Comparison of ENCODE assay signal across 1 cellular context in the genomic region with DNA sequence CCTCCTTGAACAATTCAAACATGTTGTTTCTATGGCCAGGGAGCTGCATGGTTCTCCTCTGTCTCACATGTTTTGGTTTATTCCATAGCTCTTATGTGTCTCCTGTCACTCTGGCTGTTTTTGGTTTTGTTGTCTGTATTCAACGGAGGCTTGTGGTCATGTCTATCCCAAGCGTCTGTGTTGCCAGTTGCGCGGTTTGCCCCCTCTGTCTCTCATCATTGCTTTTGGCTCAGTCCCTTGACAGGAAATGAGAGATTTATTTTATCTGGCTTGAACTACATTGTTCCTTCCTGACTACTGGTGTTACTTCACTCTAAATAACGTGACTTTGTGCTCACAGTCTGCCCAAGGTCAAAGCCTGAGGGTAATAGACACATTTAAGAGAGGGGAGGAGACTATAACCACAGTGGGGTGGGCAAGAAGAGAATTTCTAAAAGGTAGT.
TF ChIP-seq lines count a peak whose summit lies in the region.

No MANE protein-coding gene starts in this region.

TF ChIP-seq in HepG2, 621 proteins besides CTCF, POLR2A, EP300 and RAD21 (continued from another document and continues in another):
- TF ChIP-seq, protein P1, sequence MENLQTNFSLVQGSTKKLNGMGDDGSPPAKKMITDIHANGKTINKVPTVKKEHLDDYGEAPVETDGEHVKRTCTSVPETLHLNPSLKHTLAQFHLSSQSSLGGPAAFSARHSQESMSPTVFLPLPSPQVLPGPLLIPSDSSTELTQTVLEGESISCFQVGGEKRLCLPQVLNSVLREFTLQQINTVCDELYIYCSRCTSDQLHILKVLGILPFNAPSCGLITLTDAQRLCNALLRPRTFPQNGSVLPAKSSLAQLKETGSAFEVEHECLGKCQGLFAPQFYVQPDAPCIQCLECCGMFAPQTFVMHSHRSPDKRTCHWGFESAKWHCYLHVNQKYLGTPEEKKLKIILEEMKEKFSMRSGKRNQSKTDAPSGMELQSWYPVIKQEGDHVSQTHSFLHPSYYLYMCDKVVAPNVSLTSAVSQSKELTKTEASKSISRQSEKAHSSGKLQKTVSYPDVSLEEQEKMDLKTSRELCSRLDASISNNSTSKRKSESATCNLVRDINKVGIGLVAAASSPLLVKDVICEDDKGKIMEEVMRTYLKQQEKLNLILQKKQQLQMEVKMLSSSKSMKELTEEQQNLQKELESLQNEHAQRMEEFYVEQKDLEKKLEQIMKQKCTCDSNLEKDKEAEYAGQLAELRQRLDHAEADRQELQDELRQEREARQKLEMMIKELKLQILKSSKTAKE (CRISPR knock-in tag; IDR thresholded peaks at IDR 0.05; ENCODE audit: borderline replicate concordance) = peak; percentile 56
- TF ChIP-seq NPAS2 (CRISPR knock-in tag; IDR thresholded peaks at IDR 0.05; ENCODE audit: borderline replicate concordance) = no peak
- TF ChIP-seq ZNF782 (CRISPR knock-in tag; IDR thresholded peaks at IDR 0.05; ENCODE audit: borderline replicate concordance) = no peak
- no peak for TF ChIP-seq SSRP1 (CRISPR knock-in tag; IDR thresholded peaks at IDR 0.05)
- TF ChIP-seq, protein P2, sequence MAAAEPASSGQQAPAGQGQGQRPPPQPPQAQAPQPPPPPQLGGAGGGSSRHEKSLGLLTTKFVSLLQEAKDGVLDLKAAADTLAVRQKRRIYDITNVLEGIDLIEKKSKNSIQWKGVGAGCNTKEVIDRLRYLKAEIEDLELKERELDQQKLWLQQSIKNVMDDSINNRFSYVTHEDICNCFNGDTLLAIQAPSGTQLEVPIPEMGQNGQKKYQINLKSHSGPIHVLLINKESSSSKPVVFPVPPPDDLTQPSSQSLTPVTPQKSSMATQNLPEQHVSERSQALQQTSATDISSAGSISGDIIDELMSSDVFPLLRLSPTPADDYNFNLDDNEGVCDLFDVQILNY (CRISPR knock-in tag; conservative IDR thresholded peaks at IDR 0.05) = no peak
- TF ChIP-seq NFIB (CRISPR knock-in tag; IDR thresholded peaks at IDR 0.05; ENCODE audit: borderline replicate concordance) = no peak
- no peak for TF ChIP-seq ZNF75D (CRISPR knock-in tag; IDR thresholded peaks at IDR 0.05; ENCODE audit: borderline replicate concordance)
- no peak for TF ChIP-seq MAFF (IDR thresholded peaks at IDR 0.05; ENCODE audit: low read depth, low read length)
- TF ChIP-seq, protein P3, sequence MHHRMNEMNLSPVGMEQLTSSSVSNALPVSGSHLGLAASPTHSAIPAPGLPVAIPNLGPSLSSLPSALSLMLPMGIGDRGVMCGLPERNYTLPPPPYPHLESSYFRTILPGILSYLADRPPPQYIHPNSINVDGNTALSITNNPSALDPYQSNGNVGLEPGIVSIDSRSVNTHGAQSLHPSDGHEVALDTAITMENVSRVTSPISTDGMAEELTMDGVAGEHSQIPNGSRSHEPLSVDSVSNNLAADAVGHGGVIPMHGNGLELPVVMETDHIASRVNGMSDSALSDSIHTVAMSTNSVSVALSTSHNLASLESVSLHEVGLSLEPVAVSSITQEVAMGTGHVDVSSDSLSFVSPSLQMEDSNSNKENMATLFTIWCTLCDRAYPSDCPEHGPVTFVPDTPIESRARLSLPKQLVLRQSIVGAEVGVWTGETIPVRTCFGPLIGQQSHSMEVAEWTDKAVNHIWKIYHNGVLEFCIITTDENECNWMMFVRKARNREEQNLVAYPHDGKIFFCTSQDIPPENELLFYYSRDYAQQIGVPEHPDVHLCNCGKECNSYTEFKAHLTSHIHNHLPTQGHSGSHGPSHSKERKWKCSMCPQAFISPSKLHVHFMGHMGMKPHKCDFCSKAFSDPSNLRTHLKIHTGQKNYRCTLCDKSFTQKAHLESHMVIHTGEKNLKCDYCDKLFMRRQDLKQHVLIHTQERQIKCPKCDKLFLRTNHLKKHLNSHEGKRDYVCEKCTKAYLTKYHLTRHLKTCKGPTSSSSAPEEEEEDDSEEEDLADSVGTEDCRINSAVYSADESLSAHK (CRISPR knock-in tag; IDR thresholded peaks at IDR 0.05; ENCODE audit: borderline replicate concordance) = no peak
- no peak for TF ChIP-seq ZFP41 (CRISPR knock-in tag; IDR thresholded peaks at IDR 0.05; ENCODE audit: borderline replicate concordance)
- TF ChIP-seq ZNF10 (CRISPR knock-in tag; IDR thresholded peaks at IDR 0.05; ENCODE audit: borderline replicate concordance, low read depth) = no peak
- peak; percentile 70; the same call in 1 of the 2 replicates for TF ChIP-seq SOX13 (IDR thresholded peaks at IDR 0.05)
- TF ChIP-seq SOX13 (CRISPR knock-in tag; conservative IDR thresholded peaks at IDR 0.05 in 1 of 2, IDR thresholded peaks at IDR 0.05 in 1 of 2) = peak in 1 of 2 experiments; percentile 93; a peak in 2 of 4 replicates
- TF ChIP-seq, protein P4, sequence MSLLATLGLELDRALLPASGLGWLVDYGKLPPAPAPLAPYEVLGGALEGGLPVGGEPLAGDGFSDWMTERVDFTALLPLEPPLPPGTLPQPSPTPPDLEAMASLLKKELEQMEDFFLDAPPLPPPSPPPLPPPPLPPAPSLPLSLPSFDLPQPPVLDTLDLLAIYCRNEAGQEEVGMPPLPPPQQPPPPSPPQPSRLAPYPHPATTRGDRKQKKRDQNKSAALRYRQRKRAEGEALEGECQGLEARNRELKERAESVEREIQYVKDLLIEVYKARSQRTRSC (CRISPR knock-in tag; IDR thresholded peaks at IDR 0.05; ENCODE audit: low read depth) = no peak
- TF ChIP-seq TARDBP (CRISPR knock-in tag; IDR thresholded peaks at IDR 0.05) = no peak
- TF ChIP-seq, protein P5, sequence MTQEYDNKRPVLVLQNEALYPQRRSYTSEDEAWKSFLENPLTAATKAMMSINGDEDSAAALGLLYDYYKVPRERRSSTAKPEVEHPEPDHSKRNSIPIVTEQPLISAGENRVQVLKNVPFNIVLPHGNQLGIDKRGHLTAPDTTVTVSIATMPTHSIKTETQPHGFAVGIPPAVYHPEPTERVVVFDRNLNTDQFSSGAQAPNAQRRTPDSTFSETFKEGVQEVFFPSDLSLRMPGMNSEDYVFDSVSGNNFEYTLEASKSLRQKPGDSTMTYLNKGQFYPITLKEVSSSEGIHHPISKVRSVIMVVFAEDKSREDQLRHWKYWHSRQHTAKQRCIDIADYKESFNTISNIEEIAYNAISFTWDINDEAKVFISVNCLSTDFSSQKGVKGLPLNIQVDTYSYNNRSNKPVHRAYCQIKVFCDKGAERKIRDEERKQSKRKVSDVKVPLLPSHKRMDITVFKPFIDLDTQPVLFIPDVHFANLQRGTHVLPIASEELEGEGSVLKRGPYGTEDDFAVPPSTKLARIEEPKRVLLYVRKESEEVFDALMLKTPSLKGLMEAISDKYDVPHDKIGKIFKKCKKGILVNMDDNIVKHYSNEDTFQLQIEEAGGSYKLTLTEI (CRISPR knock-in tag; conservative IDR thresholded peaks at IDR 0.05) = no peak
- TF ChIP-seq ESRRA (CRISPR knock-in tag; IDR thresholded peaks at IDR 0.05; ENCODE audit: low read depth) = peak; percentile 69; the same call in 1 of the 2 replicates
- no peak for TF ChIP-seq PAF1 (CRISPR knock-in tag; IDR thresholded peaks at IDR 0.05)
- no peak for TF ChIP-seq PHB2 (IDR thresholded peaks at IDR 0.05; ENCODE audit: partially characterized antibody)
- TF ChIP-seq ZNF468 (CRISPR knock-in tag; IDR thresholded peaks at IDR 0.05) = no peak
- TF ChIP-seq, protein P6, sequence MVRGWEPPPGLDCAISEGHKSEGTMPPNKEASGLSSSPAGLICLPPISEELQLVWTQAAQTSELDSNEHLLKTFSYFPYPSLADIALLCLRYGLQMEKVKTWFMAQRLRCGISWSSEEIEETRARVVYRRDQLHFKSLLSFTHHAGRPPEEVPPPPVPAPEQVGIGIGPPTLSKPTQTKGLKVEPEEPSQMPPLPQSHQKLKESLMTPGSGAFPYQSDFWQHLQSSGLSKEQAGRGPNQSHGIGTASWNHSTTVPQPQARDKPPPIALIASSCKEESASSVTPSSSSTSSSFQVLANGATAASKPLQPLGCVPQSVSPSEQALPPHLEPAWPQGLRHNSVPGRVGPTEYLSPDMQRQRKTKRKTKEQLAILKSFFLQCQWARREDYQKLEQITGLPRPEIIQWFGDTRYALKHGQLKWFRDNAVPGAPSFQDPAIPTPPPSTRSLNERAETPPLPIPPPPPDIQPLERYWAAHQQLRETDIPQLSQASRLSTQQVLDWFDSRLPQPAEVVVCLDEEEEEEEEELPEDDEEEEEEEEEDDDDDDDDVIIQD (CRISPR knock-in tag; IDR thresholded peaks at IDR 0.05; ENCODE audit: low read depth) = peak; percentile 81
- no peak for TF ChIP-seq NR3C1 (CRISPR knock-in tag; IDR thresholded peaks at IDR 0.05)
- TF ChIP-seq, protein P7, sequence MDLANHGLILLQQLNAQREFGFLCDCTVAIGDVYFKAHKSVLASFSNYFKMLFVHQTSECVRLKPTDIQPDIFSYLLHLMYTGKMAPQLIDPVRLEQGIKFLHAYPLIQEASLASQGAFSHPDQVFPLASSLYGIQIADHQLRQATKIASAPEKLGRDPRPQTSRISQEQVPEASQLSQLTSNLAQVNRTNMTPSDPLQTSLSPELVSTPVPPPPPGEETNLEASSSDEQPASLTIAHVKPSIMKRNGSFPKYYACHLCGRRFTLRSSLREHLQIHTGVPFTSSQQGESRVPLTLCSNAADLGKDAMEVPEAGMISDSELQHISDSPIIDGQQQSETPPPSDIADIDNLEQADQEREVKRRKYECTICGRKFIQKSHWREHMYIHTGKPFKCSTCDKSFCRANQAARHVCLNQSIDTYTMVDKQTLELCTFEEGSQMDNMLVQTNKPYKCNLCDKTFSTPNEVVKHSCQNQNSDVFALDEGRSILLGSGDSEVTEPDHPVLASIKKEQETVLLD (CRISPR knock-in tag; IDR thresholded peaks at IDR 0.05; ENCODE audit: low read depth) = no peak
- TF ChIP-seq ZEB1 (IDR thresholded peaks at IDR 0.05; ENCODE audit: insufficient replicate concordance, low read depth) = no peak
- no peak for TF ChIP-seq ZNF263 (CRISPR knock-in tag; IDR thresholded peaks at IDR 0.05)
- no peak for TF ChIP-seq ZNF230 (CRISPR knock-in tag; IDR thresholded peaks at IDR 0.05)
- peak; percentile 62 for TF ChIP-seq POLR2G (IDR thresholded peaks at IDR 0.05; ENCODE audit: low read depth, low read length)
- TF ChIP-seq, protein P8, sequence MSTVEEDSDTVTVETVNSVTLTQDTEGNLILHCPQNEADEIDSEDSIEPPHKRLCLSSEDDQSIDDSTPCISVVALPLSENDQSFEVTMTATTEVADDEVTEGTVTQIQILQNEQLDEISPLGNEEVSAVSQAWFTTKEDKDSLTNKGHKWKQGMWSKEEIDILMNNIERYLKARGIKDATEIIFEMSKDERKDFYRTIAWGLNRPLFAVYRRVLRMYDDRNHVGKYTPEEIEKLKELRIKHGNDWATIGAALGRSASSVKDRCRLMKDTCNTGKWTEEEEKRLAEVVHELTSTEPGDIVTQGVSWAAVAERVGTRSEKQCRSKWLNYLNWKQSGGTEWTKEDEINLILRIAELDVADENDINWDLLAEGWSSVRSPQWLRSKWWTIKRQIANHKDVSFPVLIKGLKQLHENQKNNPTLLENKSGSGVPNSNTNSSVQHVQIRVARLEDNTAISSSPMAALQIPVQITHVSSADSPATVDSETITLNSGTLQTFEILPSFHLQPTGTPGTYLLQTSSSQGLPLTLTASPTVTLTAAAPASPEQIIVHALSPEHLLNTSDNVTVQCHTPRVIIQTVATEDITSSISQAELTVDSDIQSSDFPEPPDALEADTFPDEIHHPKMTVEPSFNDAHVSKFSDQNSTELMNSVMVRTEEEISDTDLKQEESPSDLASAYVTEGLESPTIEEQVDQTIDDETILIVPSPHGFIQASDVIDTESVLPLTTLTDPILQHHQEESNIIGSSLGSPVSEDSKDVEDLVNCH (CRISPR knock-in tag; IDR thresholded peaks at IDR 0.05) = no peak
- no peak for TF ChIP-seq ZNF816 (CRISPR knock-in tag; IDR thresholded peaks at IDR 0.05; ENCODE audit: borderline replicate concordance)
- TF ChIP-seq ADNP (CRISPR knock-in tag; IDR thresholded peaks at IDR 0.05) = no peak
- TF ChIP-seq, protein P9, sequence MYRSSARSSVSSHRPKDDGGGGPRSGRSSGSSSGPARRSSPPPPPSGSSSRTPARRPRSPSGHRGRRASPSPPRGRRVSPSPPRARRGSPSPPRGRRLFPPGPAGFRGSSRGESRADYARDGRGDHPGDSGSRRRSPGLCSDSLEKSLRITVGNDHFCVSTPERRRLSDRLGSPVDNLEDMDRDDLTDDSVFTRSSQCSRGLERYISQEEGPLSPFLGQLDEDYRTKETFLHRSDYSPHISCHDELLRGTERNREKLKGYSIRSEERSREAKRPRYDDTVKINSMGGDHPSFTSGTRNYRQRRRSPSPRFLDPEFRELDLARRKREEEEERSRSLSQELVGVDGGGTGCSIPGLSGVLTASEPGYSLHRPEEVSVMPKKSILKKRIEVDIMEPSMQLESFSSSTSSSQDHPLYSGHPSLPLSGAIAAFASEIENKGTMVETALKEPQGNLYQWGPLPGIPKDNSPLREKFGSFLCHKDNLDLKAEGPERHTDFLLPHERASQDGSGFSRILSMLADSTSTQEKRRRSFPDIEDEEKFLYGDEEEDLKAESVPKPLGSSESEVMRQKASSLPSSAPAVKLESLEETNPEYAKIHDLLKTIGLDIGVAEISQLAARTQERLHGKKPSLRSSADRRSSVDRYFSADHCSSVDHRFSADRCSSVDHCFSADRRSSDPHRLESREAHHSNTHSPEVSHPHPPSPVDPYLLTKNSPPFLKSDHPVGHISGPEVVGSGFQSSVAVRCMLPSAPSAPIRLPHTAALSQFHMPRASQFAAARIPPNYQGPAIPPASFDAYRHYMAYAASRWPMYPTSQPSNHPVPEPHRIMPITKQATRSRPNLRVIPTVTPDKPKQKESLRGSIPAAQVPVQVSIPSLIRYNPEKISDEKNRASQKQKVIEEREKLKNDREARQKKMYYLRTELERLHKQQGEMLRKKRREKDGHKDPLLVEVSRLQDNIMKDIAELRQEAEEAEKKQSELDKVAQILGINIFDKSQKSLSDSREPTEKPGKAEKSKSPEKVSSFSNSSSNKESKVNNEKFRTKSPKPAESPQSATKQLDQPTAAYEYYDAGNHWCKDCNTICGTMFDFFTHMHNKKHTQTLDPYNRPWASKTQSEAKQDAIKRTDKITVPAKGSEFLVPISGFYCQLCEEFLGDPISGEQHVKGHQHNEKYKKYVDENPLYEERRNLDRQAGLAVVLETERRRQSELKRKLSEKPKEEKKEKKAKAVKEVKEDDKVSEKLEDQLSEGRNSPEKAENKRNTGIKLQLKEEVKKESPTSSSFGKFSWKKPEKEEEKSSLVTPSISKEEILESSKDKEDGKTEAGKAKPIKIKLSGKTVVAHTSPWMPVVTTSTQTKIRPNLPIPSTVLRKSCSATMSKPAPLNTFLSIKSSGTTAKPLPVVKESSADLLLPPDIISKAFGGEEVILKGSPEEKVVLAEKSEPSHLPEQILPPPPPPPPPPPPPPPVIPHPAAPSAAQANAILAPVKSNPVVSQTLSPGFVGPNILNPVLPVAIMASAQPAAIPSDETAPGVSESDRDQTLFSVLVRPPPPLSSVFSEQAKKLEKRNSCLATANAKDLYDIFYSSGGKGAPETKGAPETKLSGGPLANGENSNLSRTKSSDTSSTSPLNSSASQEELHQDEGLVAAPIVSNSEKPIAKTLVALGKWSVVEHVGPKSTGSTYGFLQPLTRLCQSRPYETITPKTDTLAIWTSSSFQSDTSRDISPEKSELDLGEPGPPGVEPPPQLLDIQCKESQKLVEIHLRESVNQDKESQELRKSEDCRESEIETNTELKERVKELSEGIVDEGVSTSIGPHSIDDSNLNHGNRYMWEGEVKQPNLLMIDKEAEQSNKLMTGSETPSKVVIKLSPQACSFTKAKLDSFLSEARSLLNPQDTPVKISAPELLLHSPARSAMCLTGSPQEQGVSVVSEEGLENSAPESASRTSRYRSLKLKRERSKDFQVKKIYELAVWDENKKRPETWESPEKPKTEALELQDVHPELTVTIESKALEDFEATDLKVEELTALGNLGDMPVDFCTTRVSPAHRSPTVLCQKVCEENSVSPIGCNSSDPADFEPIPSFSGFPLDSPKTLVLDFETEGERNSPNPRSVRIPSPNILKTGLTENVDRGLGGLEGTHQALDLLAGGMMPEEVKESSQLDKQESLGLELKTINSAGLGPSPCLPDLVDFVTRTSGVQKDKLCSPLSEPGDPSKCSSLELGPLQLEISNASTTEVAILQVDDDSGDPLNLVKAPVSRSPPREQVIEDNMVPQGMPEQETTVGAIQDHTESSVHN (CRISPR knock-in tag; IDR thresholded peaks at IDR 0.05) = no peak
- TF ChIP-seq GTF3A (CRISPR knock-in tag; conservative IDR thresholded peaks at IDR 0.05) = 0 out of 2 replicates have a peak, but pooled peaks have one; percentile 48
- no peak for TF ChIP-seq ZFP62 (CRISPR knock-in tag; IDR thresholded peaks at IDR 0.05)
- peak; percentile 73 for TF ChIP-seq FOSL2 (CRISPR knock-in tag; IDR thresholded peaks at IDR 0.05)
- TF ChIP-seq RXRA (CRISPR knock-in tag; IDR thresholded peaks at IDR 0.05) = no peak; the same call in 1 of the 2 replicates
